Comparison of ENCODE assay signal across 8 cellular contexts in the genomic region with DNA sequence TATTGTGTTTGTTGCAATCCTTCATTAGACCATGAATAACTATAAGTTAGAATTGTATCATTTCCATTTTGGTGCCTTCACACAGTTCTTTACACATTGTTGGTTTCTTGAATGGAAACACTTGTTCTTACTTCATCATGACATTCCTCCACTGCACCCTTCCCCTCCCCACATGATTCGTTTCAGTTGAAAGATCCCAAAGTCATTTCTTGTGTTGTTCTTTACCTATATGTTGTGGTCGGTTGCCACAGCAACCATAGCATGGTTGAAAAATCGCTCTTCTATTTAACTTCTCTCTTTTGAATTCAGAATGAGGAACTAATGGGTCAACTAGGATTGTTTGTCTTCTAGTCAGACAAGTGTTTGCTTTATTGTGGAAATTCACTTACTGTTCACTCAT.
DNase-seq lines count a peak whose midpoint lies in the region; ATAC-seq and TF ChIP-seq lines count a peak whose summit lies in the region.

No MANE protein-coding gene starts in this region.

- intact Hi-C loops in left ventricle myocardium superior (cut with micrococcal nuclease) = no loop called here

- no peak overlapping the region for H3K4me3 ChIP-seq in Peyer's patch

- DNase-seq in Peyer's patch (peak in 2 of 3 donors; percentile 74 to 76), left ventricle myocardium superior (no peak), NCI-H2081 (lab: John Stamatoyannopoulos, UW) (no peak), hepatic stellate cell (ENCODE audit: low spot score) (no peak), omental fat pad (ENCODE audit: low spot score) (no peak)

- H3K36me3 ChIP-seq in Peyer's patch = no peaks in the 10 kb centered on the region

- peak; percentile 89 for ATAC-seq in GM18867 (IDR thresholded peaks at IDR 0.05; ENCODE audit: unreplicated experiment)
- ATAC-seq in HG02840 (IDR thresholded peaks at IDR 0.05; ENCODE audit: low FRiP score, unreplicated experiment) = peak; percentile 64
- peak; percentile 31 for ATAC-seq in left ventricle myocardium superior
- no peak for ATAC-seq in HG03439 (IDR thresholded peaks at IDR 0.05; ENCODE audit: unreplicated experiment)
- ATAC-seq in omental fat pad (ENCODE audit: low FRiP score) = no peak

- no peak for TF ChIP-seq POLR2A in Peyer's patch (IDR thresholded peaks at IDR 0.05)

- TF ChIP-seq CTCF in Peyer's patch (IDR thresholded peaks at IDR 0.05) (no peak), omental fat pad (IDR thresholded peaks at IDR 0.05) (no peak)

- H3K27me3 ChIP-seq in Peyer's patch = no peaks in the 10 kb centered on the region

- no peaks in the 10 kb centered on the region for H3K4me1 ChIP-seq in Peyer's patch

- H3K9me3 ChIP-seq in Peyer's patch = no peaks in the 10 kb centered on the region

- no peak overlapping the region for H3K27ac ChIP-seq in Peyer's patch

Comparison
In these comparisons a context has a peak if more than half of its experiments do, and no peak if none do; other contexts are left out.
1. ATAC-seq: peak in GM18867 (single experiment), HG02840 (single experiment) and left ventricle myocardium superior (single experiment); none in HG03439 (single experiment) and omental fat pad (single experiment).
2. DNase-seq: peak in Peyer's patch (2 of 3); none in left ventricle myocardium superior (single experiment), NCI-H2081 (0 of 2), hepatic stellate cell (single experiment) and omental fat pad (single experiment).